Comparison of ENCODE assay signal across 8 cellular contexts in genomic region chr16:83136924-83137323, GRCh38.
DNase-seq lines count a peak whose midpoint lies in the region; ATAC-seq and TF ChIP-seq lines count a peak whose summit lies in the region.

No MANE protein-coding gene starts in this region.

- H2AFZ ChIP-seq in PC-3 (ENCODE audit: low read length), result no peak overlapping the region

- TF ChIP-seq POLR2A in esophagus muscularis mucosa (IDR thresholded peaks at IDR 0.05; ENCODE audit: low read depth), result no peak

- no peak for TF ChIP-seq CTCF in Caco-2 (IDR thresholded peaks at IDR 0.05; ENCODE audit: insufficient read depth in 1 of 2, low read depth in 1 of 2, low read length in 1 of 2, severe bottlenecking in 1 of 2, unreplicated experiment in 1 of 2)
- no peak for TF ChIP-seq CTCF in PC-3 (conservative IDR thresholded peaks at IDR 0.05; ENCODE audit: low read depth, low read length)
- TF ChIP-seq CTCF in esophagus muscularis mucosa (IDR thresholded peaks at IDR 0.05), result no peak
- TF ChIP-seq CTCF in progenitor cell of endocrine pancreas (IDR thresholded peaks at IDR 0.05; ENCODE audit: unreplicated experiment), result no peak

- CTCF ChIA-PET in Caco-2 (lab: Charles Lee) (interaction anchor here (0.6 kb wide), 1 partner anchor 769 kb away, joined by 4 read pairs; no protein-coding TSS in a partner anchor), PC-3 (lab: Charles Lee) (no interaction called here)

- POLR2A ChIA-PET in Caco-2 (lab: Charles Lee), result no interaction called here
- POLR2A ChIA-PET in PC-3 (lab: Charles Lee; ENCODE audit: unreplicated experiment), result no interaction called here

- H3K9me2 ChIP-seq in PC-3 (replicated peaks; ENCODE audit: low read length), result no peaks in the 10 kb centered on the region

- peak overlapping the region; percentile 65 for H3K4me3 Mint-ChIP-seq in Caco-2 (ENCODE audit: unreplicated experiment)
- peak overlapping the region; percentile 17 for H3K4me3 Mint-ChIP-seq in progenitor cell of endocrine pancreas (ENCODE audit: low read depth)

- BruUV-seq in Caco-2 (replicated peaks; lab: Mats Ljungman, UMichigan) (no TSS peak), PC-3 (replicated peaks; lab: Mats Ljungman, UMichigan) (no TSS peak)

- no peaks in the 10 kb centered on the region for H3F3A ChIP-seq in PC-3 (ENCODE audit: low read length, unreplicated experiment)

- H3K27ac Mint-ChIP-seq in Caco-2 (ENCODE audit: unreplicated experiment) (peak overlapping the region; percentile 83), progenitor cell of endocrine pancreas (peak overlapping the region; percentile 11)

- H3K9me3 ChIP-seq in Caco-2 (no peaks in the 10 kb centered on the region), PC-3 (ENCODE audit: low read length) (no peaks in the 10 kb centered on the region), esophagus muscularis mucosa (no peaks in the 10 kb centered on the region)

- H3K4me3 ChIP-seq in Caco-2 (ENCODE audit: low read depth, low read length), result no peak overlapping the region
- peak overlapping the region; percentile 61 for H3K4me3 ChIP-seq in PC-3 (ENCODE audit: low read length)
- peak overlapping the region; percentile 21 to 40 (median 36) for H3K4me3 ChIP-seq in esophagus muscularis mucosa

- H3K4me2 ChIP-seq in PC-3 (ENCODE audit: low read length), result peak overlapping the region; percentile 80

- H4K20me1 ChIP-seq in PC-3 (ENCODE audit: low read length), result no peaks in the 10 kb centered on the region

- H3K27ac ChIP-seq in PC-3 (ENCODE audit: low read length) (no peak overlapping the region), esophagus muscularis mucosa (replicated peaks in 1 of 4) (no peak overlapping the region)

- H3K4me1 Mint-ChIP-seq in Caco-2 (ENCODE audit: low read depth, unreplicated experiment), result peaks cover 17% of the 10 kb centered on the region
- H3K4me1 Mint-ChIP-seq in progenitor cell of endocrine pancreas (ENCODE audit: low read depth), result peaks cover 25% of the 10 kb centered on the region

- H3K9me3 Mint-ChIP-seq in Caco-2 (ENCODE audit: unreplicated experiment) (no peaks in the 10 kb centered on the region), progenitor cell of endocrine pancreas (ENCODE audit: low read depth) (no peaks in the 10 kb centered on the region)

- H3K9ac ChIP-seq in PC-3 (ENCODE audit: low read length), result no peak overlapping the region

- H3K27me3 Mint-ChIP-seq in Caco-2 (ENCODE audit: insufficient read depth, unreplicated experiment) (no peaks in the 10 kb centered on the region), progenitor cell of endocrine pancreas (peaks cover 3% of the 10 kb centered on the region)

- H3K79me2 ChIP-seq in PC-3 (ENCODE audit: low read length), result no peaks in the 10 kb centered on the region

- WGBS in esophagus muscularis mucosa, result no CpG with 5 or more reads among the region's 5 CpGs

- H3K27me3 ChIP-seq in Caco-2 (replicated peaks; ENCODE audit: control insufficient read depth, insufficient read depth, low read length) (no peaks in the 10 kb centered on the region), PC-3 (ENCODE audit: low read length) (peaks cover 13% of the 10 kb centered on the region; the same call in 1 of the 2 replicates), esophagus muscularis mucosa (no peaks in the 10 kb centered on the region)

- DNase-seq in Caco-2, result no peak
- DNase-seq in PC-3, result no peak
- no peak for DNase-seq in esophagus muscularis mucosa (ENCODE audit: extremely low spot score)
- DNase-seq in progenitor cell of endocrine pancreas (ENCODE audit: low spot score, unreplicated experiment), result no peak
- no peak for DNase-seq in activated naive CD4-positive, alpha-beta T cell (lab: John Stamatoyannopoulos, UW)
- no peak for DNase-seq in SIG-M5 (lab: John Stamatoyannopoulos, UW)

- ATAC-seq in PC-3 (no peak), HG02938 (IDR thresholded peaks at IDR 0.05; ENCODE audit: unreplicated experiment) (no peak), HG03175 (IDR thresholded peaks at IDR 0.05; ENCODE audit: unreplicated experiment) (no peak)

- H3K36me3 Mint-ChIP-seq in Caco-2 (ENCODE audit: insufficient read depth, unreplicated experiment), result peaks cover 5% of the 10 kb centered on the region
- H3K36me3 Mint-ChIP-seq in progenitor cell of endocrine pancreas (ENCODE audit: insufficient read depth), result no peaks in the 10 kb centered on the region

- peaks cover 15% of the 10 kb centered on the region for H3K4me1 ChIP-seq in Caco-2
- peaks cover 10% of the 10 kb centered on the region; the same call in 1 of the 2 replicates for H3K4me1 ChIP-seq in PC-3 (ENCODE audit: insufficient read depth, low read length)
- H3K4me1 ChIP-seq in esophagus muscularis mucosa, result peaks cover 0 to 5% (median 0%) of the 10 kb centered on the region in 4 donors

- TF ChIP-seq EP300 in esophagus muscularis mucosa (IDR thresholded peaks at IDR 0.05), result no peak

- H3K36me3 ChIP-seq in Caco-2 (ENCODE audit: control insufficient read depth, insufficient read depth, low read length) (no peaks in the 10 kb centered on the region), PC-3 (ENCODE audit: low read depth, low read length) (no peaks in the 10 kb centered on the region), esophagus muscularis mucosa (no peaks in the 10 kb centered on the region)

- intact Hi-C loops in Caco-2 (cut with micrococcal nuclease; ENCODE audit: unreplicated experiment) (loop anchor here (2.0 kb wide), 1 partner anchor 24 kb away; no protein-coding TSS in a partner anchor), PC-3 (cut with micrococcal nuclease) (no loop called here), esophagus muscularis mucosa (cut with DNase I) (no loop called here)
